27 cellular contexts compared by ENCODE assay signal in genomic region chr2:156465573-156465972, GRCh38. TPM values are rescaled to one million over a fixed set of nuclear protein-coding genes. Genes with fewer than 3 reads are reported as not detected.
DNase-seq lines count a peak whose midpoint lies in the region; ATAC-seq and TF ChIP-seq lines count a peak whose summit lies in the region.
"Had no signal": no experiment of that assay in that cellular context is flagged by ENCODE, and none has a peak within 500 bp of the region (broad histone marks: within the 10 kb centered on the region; RNA-seq: fewer than 3 reads in every experiment).

No MANE protein-coding gene starts in this region.

- no peak overlapping the region for H3K27ac ChIP-seq in mammary epithelial cell (ENCODE audit: insufficient read depth, low read depth, low read length)
- H3K27ac ChIP-seq in epithelial cell of prostate, result peak overlapping the region; percentile 45
- no peak overlapping the region for H3K27ac ChIP-seq in mesendoderm (ENCODE audit: low read depth, low read length)
- H3K27ac ChIP-seq: adrenal gland, SJCRH30, uterus, WERI-Rb-1 had no signal

- H4K20me1 ChIP-seq in mammary epithelial cell (ENCODE audit: insufficient read depth, low read length), result no peaks in the 10 kb centered on the region

- H3K56ac ChIP-seq in mesendoderm (ENCODE audit: low read length), result no peak overlapping the region

- no peak overlapping the region for H2AFZ ChIP-seq in mammary epithelial cell (ENCODE audit: low read depth, low read length)

- no peak overlapping the region for H2BK5ac ChIP-seq in mesendoderm (ENCODE audit: low read length)

- H3K27me3 ChIP-seq in mammary epithelial cell (ENCODE audit: insufficient read depth, low read length) (no peaks in the 10 kb centered on the region), mesendoderm (ENCODE audit: insufficient read depth, low read length, poor library complexity) (no peaks in the 10 kb centered on the region)
- H3K27me3 ChIP-seq: adrenal gland, SJCRH30, uterus had no signal

- in situ Hi-C loops in mammary epithelial cell (cut with MboI; ENCODE audit: low sequenced_read_pairs in 2 of 2), result no loop called here

- H3K4ac ChIP-seq in mesendoderm (ENCODE audit: low read depth, low read length), result no peak overlapping the region

- no peak overlapping the region for H3K18ac ChIP-seq in mesendoderm (ENCODE audit: low read length)

- no peak for TF ChIP-seq CTCF in MCF 10A (IDR thresholded peaks at IDR 0.05; ENCODE audit: unreplicated experiment)
- TF ChIP-seq CTCF in mammary epithelial cell (conservative IDR thresholded peaks at IDR 0.05 in 1 of 2, IDR thresholded peaks at IDR 0.05 in 1 of 2; ENCODE audit: extremely low read depth in 1 of 2, insufficient read depth in 1 of 2, low read depth in 1 of 2, low read length in 2 of 2), result no peak
- TF ChIP-seq CTCF in type B pancreatic cell (conservative IDR thresholded peaks at IDR 0.05), result no peak

- H3K36me3 Mint-ChIP-seq in MCF 10A (ENCODE audit: insufficient read depth, unreplicated experiment) (peaks cover 7% of the 10 kb centered on the region), type B pancreatic cell (peaks cover 4% of the 10 kb centered on the region)
- H3K36me3 Mint-ChIP-seq: natural killer cell treated with Interleukin-12 subunit alpha and Interleukin-12 subunit beta and Interleukin-15 and Interleukin-18, amount 100 ng/mL, for 72 hours had no signal

- H3K4me1 ChIP-seq in mammary epithelial cell (ENCODE audit: insufficient read depth, low read length) (peaks cover 14% of the 10 kb centered on the region), mesendoderm (ENCODE audit: control insufficient read depth, low read depth, low read length) (no peaks in the 10 kb centered on the region)
- H3K4me1 ChIP-seq: SJCRH30, uterus had no signal

- no peak overlapping the region for H2BK15ac ChIP-seq in mesendoderm (replicated peaks; ENCODE audit: low read depth)

- WGBS in mammary epithelial cell (ENCODE audit: low coverage, missing lambda C conversion rate), result 48% methylated on average over 2 of the region's 2 CpGs
- WGBS in mesendoderm (ENCODE audit: extremely low coverage, insufficient coverage, low lambda C conversion rate), result no CpG with 5 or more reads among the region's 2 CpGs

- no peaks in the 10 kb centered on the region for H3K27me3 Mint-ChIP-seq in MCF 10A (ENCODE audit: insufficient read depth, unreplicated experiment)
- no peaks in the 10 kb centered on the region for H3K27me3 Mint-ChIP-seq in type B pancreatic cell
- H3K27me3 Mint-ChIP-seq: activated naive CD4-positive, alpha-beta T cell treated with anti-CD3 and anti-CD28 coated beads, Interleukin-2, amount 10 ng/mL, durations not matched to agents 7 days and 5 days; activated T-helper 17 cell treated with anti-CD3 and anti-CD28 coated beads, Interleukin-2, amount 50 U/mL, for 72 hours; natural killer cell treated with Interleukin-12 subunit alpha and Interleukin-12 subunit beta and Interleukin-15 and Interleukin-18, amount 100 ng/mL, for 72 hours; T-cell had no signal

- BruUV-seq in MCF 10A (replicated peaks; lab: Mats Ljungman, UMichigan), result no TSS peak
- BruUV-seq in mammary epithelial cell (replicated peaks; lab: Mats Ljungman, UMichigan), result no TSS peak

- intact Hi-C loops in MCF 10A (cut with micrococcal nuclease), result no loop called here
- intact Hi-C loops in mammary epithelial cell (cut with micrococcal nuclease), result no loop called here

- H3K9ac ChIP-seq in mammary epithelial cell (ENCODE audit: insufficient read depth, low read length) (no peak overlapping the region), mesendoderm (ENCODE audit: low read length) (no peak overlapping the region)

- no peak overlapping the region for H4K8ac ChIP-seq in mesendoderm (ENCODE audit: low read depth, low read length)

- no peak overlapping the region for H3K4me3 Mint-ChIP-seq in MCF 10A (ENCODE audit: unreplicated experiment)
- H3K4me3 Mint-ChIP-seq in type B pancreatic cell, result no peak overlapping the region
- H3K4me3 Mint-ChIP-seq: activated naive CD4-positive, alpha-beta T cell treated with anti-CD3 and anti-CD28 coated beads, Interleukin-2, amount 10 ng/mL, durations not matched to agents 7 days and 5 days; activated T-helper 17 cell treated with anti-CD3 and anti-CD28 coated beads, Interleukin-2, amount 50 U/mL, for 72 hours; natural killer cell treated with Interleukin-12 subunit alpha and Interleukin-12 subunit beta and Interleukin-15 and Interleukin-18, amount 100 ng/mL, for 72 hours; T-cell had no signal

- DNase-seq in MCF 10A (ENCODE audit: unreplicated experiment), result no peak
- no peak for DNase-seq in mammary epithelial cell
- DNase-seq in epithelial cell of prostate (ENCODE audit: low read depth, low spot score), result no peak
- DNase-seq in mesendoderm, result peak; percentile 75
- no peak for DNase-seq in type B pancreatic cell (ENCODE audit: extremely low spot score, unreplicated experiment)
- no peak for DNase-seq in stimulated activated CD4-positive, alpha-beta T cell treated with anti-CD3 and anti-CD28 coated beads, Interleukin-2, amount 100 ng/mL, for 24 hours
- DNase-seq: 8988T; activated CD4-positive, alpha-beta T cell treated with anti-CD3 and anti-CD28 coated beads for 4 hours; activated naive CD4-positive, alpha-beta T cell treated with anti-CD3 and anti-CD28 coated beads, Interleukin-2, amount 10 ng/mL, durations not matched to agents 7 days and 5 days; adrenal gland; DND-41; effector memory CD4-positive, alpha-beta T cell; GOT3; kidney glomerular epithelial cell; NCI-H187; retina; RPMI8226; SJCRH30; stimulated activated naive CD4-positive, alpha-beta T cell; T-cell; uterus; WERI-Rb-1 had no signal

- POLR2A ChIA-PET in MCF 10A (lab: Yijun Ruan, JAX), result interaction anchor here (1.1 to 5.2 kb wide), 5 partner anchors 15 to 131 kb away, joined by 3 to 29 read pairs (median 6); partner anchors contain the start of gene GPD2

- H3K4me2 ChIP-seq in mammary epithelial cell (ENCODE audit: insufficient read depth, low read depth, low read length) (no peak overlapping the region), mesendoderm (ENCODE audit: low read length) (no peak overlapping the region)

- dilution Hi-C loops in mammary epithelial cell (cut with HindIII; ENCODE audit: low sequenced_read_pairs), result no loop called here

- ATAC-seq in HG02798 (IDR thresholded peaks at IDR 0.05; ENCODE audit: poor library complexity, unreplicated experiment) (no peak), GM18517 (IDR thresholded peaks at IDR 0.05; ENCODE audit: unreplicated experiment) (no peak)
- ATAC-seq: activated T-helper 17 cell treated with anti-CD3 and anti-CD28 coated beads, Interleukin-2, amount 50 U/mL, for 72 hours; natural killer cell treated with Interleukin-12 subunit alpha and Interleukin-12 subunit beta and Interleukin-15 and Interleukin-18, amount 100 ng/mL, for 72 hours; T-cell had no signal

- H2BK120ac ChIP-seq in mesendoderm (ENCODE audit: low read depth, low read length), result no peak overlapping the region

- CTCF ChIA-PET in MCF 10A (lab: Yijun Ruan, JAX) (interaction anchor here (0.6 kb wide), 1 partner anchor 35 kb away, joined by 4 read pairs; no protein-coding TSS in a partner anchor), mammary epithelial cell (lab: Charles Lee; ENCODE audit: low non-redundant PET) (no interaction called here)

- no peak overlapping the region for H3K4me3 ChIP-seq in mammary epithelial cell (replicated peaks in 1 of 3; ENCODE audit: insufficient read depth in 1 of 3, low read depth in 2 of 3, low read length in 3 of 3)
- H3K4me3 ChIP-seq in mesendoderm (ENCODE audit: low read length), result no peak overlapping the region
- H3K4me3 ChIP-seq: adrenal gland, mucosa of descending colon, SJCRH30, uterus had no signal

- peaks cover 52% of the 10 kb centered on the region for H3K79me2 ChIP-seq in mammary epithelial cell (ENCODE audit: insufficient read depth, low read length)
- peaks cover 5% of the 10 kb centered on the region for H3K79me2 ChIP-seq in mesendoderm (ENCODE audit: control insufficient read depth, insufficient read depth, low read length)

- H3K27ac Mint-ChIP-seq in MCF 10A (ENCODE audit: low read depth, unreplicated experiment), result peak overlapping the region; percentile 39
- peak overlapping the region; percentile 35 for H3K27ac Mint-ChIP-seq in type B pancreatic cell
- H3K27ac Mint-ChIP-seq: activated naive CD4-positive, alpha-beta T cell treated with anti-CD3 and anti-CD28 coated beads, Interleukin-2, amount 10 ng/mL, durations not matched to agents 7 days and 5 days; activated T-helper 17 cell treated with anti-CD3 and anti-CD28 coated beads, Interleukin-2, amount 50 U/mL, for 72 hours; natural killer cell treated with Interleukin-12 subunit alpha and Interleukin-12 subunit beta and Interleukin-15 and Interleukin-18, amount 100 ng/mL, for 72 hours; T-cell had no signal

- no peak overlapping the region for H3K23ac ChIP-seq in mesendoderm (ENCODE audit: low read length)

- H3K36me3 ChIP-seq in mammary epithelial cell (ENCODE audit: insufficient read depth, low read length) (peaks cover 3% of the 10 kb centered on the region), mesendoderm (ENCODE audit: control insufficient read depth, insufficient read depth, low read length) (no peaks in the 10 kb centered on the region)
- H3K36me3 ChIP-seq: adrenal gland, SJCRH30, uterus, WERI-Rb-1 had no signal

- H3K9me3 Mint-ChIP-seq in MCF 10A (ENCODE audit: unreplicated experiment), result no peaks in the 10 kb centered on the region
- H3K9me3 Mint-ChIP-seq in type B pancreatic cell, result peaks cover 4% of the 10 kb centered on the region
- H3K9me3 Mint-ChIP-seq: activated naive CD4-positive, alpha-beta T cell treated with anti-CD3 and anti-CD28 coated beads, Interleukin-2, amount 10 ng/mL, durations not matched to agents 7 days and 5 days; activated T-helper 17 cell treated with anti-CD3 and anti-CD28 coated beads, Interleukin-2, amount 50 U/mL, for 72 hours; natural killer cell treated with Interleukin-12 subunit alpha and Interleukin-12 subunit beta and Interleukin-15 and Interleukin-18, amount 100 ng/mL, for 72 hours; T-cell had no signal

- H2AK5ac ChIP-seq in mesendoderm (ENCODE audit: low read length), result no peak overlapping the region

- H4K5ac ChIP-seq in mesendoderm (ENCODE audit: low read length), result no peak overlapping the region

- peaks cover 5% of the 10 kb centered on the region for H3K79me1 ChIP-seq in mesendoderm (ENCODE audit: low read length)

- H3K4me1 Mint-ChIP-seq in MCF 10A (ENCODE audit: insufficient read depth, unreplicated experiment) (peaks cover 32% of the 10 kb centered on the region), type B pancreatic cell (ENCODE audit: unreplicated experiment) (peaks cover 39% of the 10 kb centered on the region)
- H3K4me1 Mint-ChIP-seq: activated T-helper 17 cell treated with anti-CD3 and anti-CD28 coated beads, Interleukin-2, amount 50 U/mL, for 72 hours had no signal

- H3K9me3 ChIP-seq in mammary epithelial cell (replicated peaks; ENCODE audit: insufficient read depth, low read length), result no peaks in the 10 kb centered on the region
- H3K9me3 ChIP-seq: adrenal gland, mucosa of descending colon, SJCRH30, uterus had no signal

RNA-seq across cellular contexts. Expression of gene GPD2, which starts 29.4 kb away (rescaled TPM):
- total RNA-seq in MCF 10A (2022) (37.4 and 62.5 TPM in 2 replicates), mammary epithelial cell (10 to 100 TPM; 30.0 to 39.3 TPM), type B pancreatic cell (ENCODE audit: low replicate concordance) (25.3 and 56.3 TPM in 2 replicates)
- 17.2 TPM for polyA plus RNA-seq in mammary epithelial cell
- polyA minus RNA-seq in mammary epithelial cell, result 58.2 TPM
- 42.8 TPM for polyA plus RNA-seq in mesendoderm (2013, experiment 1 of 2)
- 40.8 TPM for polyA plus RNA-seq in mesendoderm (2013, experiment 2 of 2)
